29 cellular contexts compared by ENCODE assay signal in genomic region chr14:79419571-79420327, GRCh38.
A peak's percentile ranks its signal among the peaks of the same experiment; 100 is the strongest.
DNase-seq lines count a peak whose midpoint lies in the region; ATAC-seq, FAIRE-seq and TF ChIP-seq lines count a peak whose summit lies in the region.
"Had no signal": no experiment of that assay in that cellular context is flagged by ENCODE, and none has a peak within 500 bp of the region (broad histone marks: within the 10 kb centered on the region; RNA-seq: fewer than 3 reads in every experiment).

No MANE protein-coding gene starts in this region.

- no peak for TF ChIP-seq CTCF in LNCaP clone FGC (IDR thresholded peaks at IDR 0.05; ENCODE audit: control insufficient read depth, extremely low read depth, insufficient read depth)
- TF ChIP-seq CTCF in pancreas (IDR thresholded peaks at IDR 0.05) = no peak
- TF ChIP-seq CTCF in thyroid gland (IDR thresholded peaks at IDR 0.05) = no peak

- H3K27ac ChIP-seq in pancreas = no peak overlapping the region
- H3K27ac ChIP-seq in thyroid gland = no peak overlapping the region
- H3K27ac ChIP-seq: brain microvascular endothelial cell, left ventricle myocardium inferior, right atrium auricular region, spleen, stomach, WERI-Rb-1 had no signal

- H3K36me3 ChIP-seq in pancreas (no peaks in the 10 kb centered on the region), thyroid gland (no peaks in the 10 kb centered on the region)
- H3K36me3 ChIP-seq: brain microvascular endothelial cell, left ventricle myocardium inferior, right atrium auricular region, spleen, stomach, WERI-Rb-1 had no signal

- H3K9me3 ChIP-seq in pancreas (no peaks in the 10 kb centered on the region), thyroid gland (no peaks in the 10 kb centered on the region)
- H3K9me3 ChIP-seq: right atrium auricular region, spleen had no signal

- peaks cover 4 to 22% (median 10%) of the 10 kb centered on the region in 3 donors for H3K4me1 ChIP-seq in pancreas
- H3K4me1 ChIP-seq in thyroid gland = no peaks in the 10 kb centered on the region
- H3K4me1 ChIP-seq: left ventricle myocardium inferior, right atrium auricular region, spleen had no signal

- DNase-seq in LNCaP clone FGC (ENCODE audit: low read depth) (peak; percentile 80), cerebellum (ENCODE audit: low spot score) (peak; percentile 20), pancreas (no peak), dermis blood vessel endothelial cell (no peak), NCI-H2196 treated with DMSO at 0.1 percent for 48 hours (lab: John Stamatoyannopoulos, UW; ENCODE audit: unreplicated experiment) (no peak), thyroid gland (no peak)
- DNase-seq: activated CD4-positive, alpha-beta T cell treated with anti-CD3 and anti-CD28 coated beads for 4 hours; activated CD8-positive, alpha-beta T cell treated with anti-CD3 and anti-CD28 coated beads, Interleukin-2, amount 10 ng/mL, durations not matched to agents 7 days and 5 days; activated naive CD4-positive, alpha-beta T cell treated with anti-CD3 and anti-CD28 coated beads for 36 hours; amniotic stem cell; brain microvascular endothelial cell; DMS79; effector CD4-positive, alpha-beta T cell; GF-D8; left ventricle myocardium inferior; NCI-H1092 treated with DMSO at 0.1 percent for 48 hours; NCI-H187; SHP77 treated with DMSO at 0.1 percent for 48 hours; spleen; stimulated activated CD4-positive, alpha-beta T cell treated with anti-CD3 and anti-CD28 coated beads, Interleukin-4, amount 100 ng/mL, for 1 hour; stomach; WERI-Rb-1 had no signal

- no peak overlapping the region for H3K4me3 ChIP-seq in LNCaP clone FGC (ENCODE audit: low read depth, low read length)
- H3K4me3 ChIP-seq in pancreas = no peak overlapping the region
- H3K4me3 ChIP-seq in thyroid gland (replicated peaks in 1 of 3) = no peak overlapping the region
- H3K4me3 ChIP-seq: GM23338, K562, left ventricle myocardium inferior, right atrium auricular region, spleen, stomach had no signal

- ATAC-seq in GM18502 (IDR thresholded peaks at IDR 0.05; ENCODE audit: poor library complexity, unreplicated experiment) (peak; percentile 47), pancreas (peak; percentile 66 to 86 (median 68))
- ATAC-seq: activated CD8-positive, alpha-beta T cell treated with anti-CD3 and anti-CD28 coated beads, Interleukin-2, amount 10 ng/mL, durations not matched to agents 7 days and 5 days; GM23338; K562 had no signal

- FAIRE-seq in pancreas (lab: Jason Lieb, UNC) = no peak
- FAIRE-seq: GM18507, GM19239, K562, RCC 7860 had no signal

- no peaks in the 10 kb centered on the region for H3K27me3 ChIP-seq in pancreas
- H3K27me3 ChIP-seq in thyroid gland = no peaks in the 10 kb centered on the region
- H3K27me3 ChIP-seq: brain microvascular endothelial cell, right atrium auricular region, spleen, stomach had no signal

- intact Hi-C loops in pancreas (cut with DNase I) (no loop called here), thyroid gland (cut with DNase I) (no loop called here)

- no peak for TF ChIP-seq POLR2A in thyroid gland (IDR thresholded peaks at IDR 0.05)

- 13 to 18% methylated on average over 1 of the region's 1 CpG for WGBS in pancreas, 2 donors
- WGBS in thyroid gland, 2 donors = 79 to 81% methylated on average over 1 of the region's 1 CpG

Comparison
In these comparisons a context has a peak if more than half of its experiments do, and no peak if none do; other contexts are left out.
1. DNase-seq: peak in LNCaP clone FGC (single experiment) and cerebellum (single experiment); none in pancreas (0 of 6), dermis blood vessel endothelial cell (single experiment), NCI-H2196 treated with DMSO at 0.1 percent for 48 hours (single experiment) and thyroid gland (0 of 2).